13 cellular contexts compared by ENCODE assay signal in genomic region chr13:28489536-28489935, GRCh38. TPM values are rescaled to one million over a fixed set of nuclear protein-coding genes. Genes with fewer than 3 reads are reported as not detected.
DNase-seq lines count a peak whose midpoint lies in the region; ATAC-seq and TF ChIP-seq lines count a peak whose summit lies in the region.
"Had no signal": no experiment of that assay in that cellular context is flagged by ENCODE, and none has a peak within 500 bp of the region (broad histone marks: within the 10 kb centered on the region; RNA-seq: fewer than 3 reads in every experiment).

No MANE protein-coding gene starts in this region.

- 14 to 29% (median 24%) methylated on average over 5 of the region's 5 CpGs for WGBS in psoas muscle, 3 donors
- 45 to 66% methylated on average over 5 of the region's 5 CpGs for WGBS in esophagus squamous epithelium, 2 donors

- intact Hi-C loops in psoas muscle (cut with DNase I) (no loop called here), mucosa of descending colon (cut with DNase I, micrococcal nuclease) (no loop called here), esophagus squamous epithelium (cut with DNase I) (no loop called here)

- DNase-seq in SKM-1 treated with dmso at 0.1 percent for 144 hours (lab: John Stamatoyannopoulos, UW; ENCODE audit: unreplicated experiment) (peak; percentile 37), SKM-1 (lab: John Stamatoyannopoulos, UW; ENCODE audit: unreplicated experiment) (no peak), Kasumi-1 (lab: John Stamatoyannopoulos, UW) (peak; percentile 36 to 46), dermis blood vessel endothelial cell (peak; percentile 64), psoas muscle (no peak), mucosa of descending colon (no peak), esophagus squamous epithelium (lab: John Stamatoyannopoulos, UW) (no peak)
- DNase-seq: activated CD4-positive, alpha-beta T cell treated with anti-CD3 and anti-CD28 coated beads, Interleukin-2, amount 10 ng/mL, durations not matched to agents 24 days and 14 days; activated T-cell treated with anti-CD3 and anti-CD28 coated beads, Interleukin-2, amount 50 U/mL, for 1 hour; NCI-H1105 had no signal

- H3K9me3 ChIP-seq in psoas muscle (no peaks in the 10 kb centered on the region), mucosa of descending colon (no peaks in the 10 kb centered on the region), esophagus squamous epithelium (no peaks in the 10 kb centered on the region)
- H3K9me3 ChIP-seq: A549 had no signal

- no peak for ATAC-seq in psoas muscle
- ATAC-seq in mucosa of descending colon, result no peak
- no peak for ATAC-seq in HG02571 (IDR thresholded peaks at IDR 0.05; ENCODE audit: unreplicated experiment)
- ATAC-seq: A549 had no signal

- H3K36me3 ChIP-seq in psoas muscle (ENCODE audit: insufficient read depth in 1 of 2, low read depth in 1 of 2) (no peaks in the 10 kb centered on the region), mucosa of descending colon (ENCODE audit: low read depth) (no peaks in the 10 kb centered on the region), esophagus squamous epithelium (no peaks in the 10 kb centered on the region)

- peaks cover 3% of the 10 kb centered on the region for H3K4me1 ChIP-seq in psoas muscle
- peaks cover 8% of the 10 kb centered on the region for H3K4me1 ChIP-seq in mucosa of descending colon (ENCODE audit: low read depth)
- H3K4me1 ChIP-seq in esophagus squamous epithelium, result peaks cover 9 to 11% (median 10%) of the 10 kb centered on the region in 3 donors
- H3K4me1 ChIP-seq: A549 had no signal

- no peak for TF ChIP-seq POLR2A in esophagus squamous epithelium (IDR thresholded peaks at IDR 0.05)

- H3K27me3 ChIP-seq in psoas muscle (ENCODE audit: insufficient read depth in 3 of 3, low read length in 2 of 3) (peaks cover 0 to 32% (median 2%) of the 10 kb centered on the region in 3 donors), esophagus squamous epithelium (peaks cover 6 to 84% (median 13%) of the 10 kb centered on the region in 4 donors)

- TF ChIP-seq CTCF in psoas muscle (IDR thresholded peaks at IDR 0.05) (no peak), mucosa of descending colon (IDR thresholded peaks at IDR 0.05) (no peak), esophagus squamous epithelium (IDR thresholded peaks at IDR 0.05) (no peak)

- H3K4me3 ChIP-seq in psoas muscle (peak overlapping the region; percentile 44), mucosa of descending colon (no peak overlapping the region), esophagus squamous epithelium (no peak overlapping the region)
- H3K4me3 ChIP-seq: A549 had no signal

- H3K27ac ChIP-seq in psoas muscle, result no peak overlapping the region
- no peak overlapping the region for H3K27ac ChIP-seq in esophagus squamous epithelium
- H3K27ac ChIP-seq: A549 had no signal

RNA-seq across cellular contexts. Expression of gene FLT1, which starts 5.4 kb away (rescaled TPM):
- 74.7 and 82.9 TPM in 2 replicates for total RNA-seq in dermis blood vessel endothelial cell
- 10 to 100 TPM; 15.6 to 38.6 (median 24.4) TPM for total RNA-seq in psoas muscle
- polyA plus RNA-seq in psoas muscle, result 10 to 100 TPM in 2 of 3 donors, 1 to 10 TPM in 1; 9.0 to 11.2 (median 10.7) TPM
- 1 to 10 TPM; 3.8 to 9.2 (median 4.0) TPM for total RNA-seq in mucosa of descending colon
- 10 to 100 TPM in 1 of 4 donors, 1 to 10 TPM in 3; 2.1 to 16.4 (median 8.9) TPM for total RNA-seq in esophagus squamous epithelium
- total RNA-seq: osteoblast had no signal
- polyA plus RNA-seq: A549 had no signal

Comparison
In these comparisons a context has a peak if more than half of its experiments do, and no peak if none do; other contexts are left out.
1. DNase-seq: peak in SKM-1 treated with dmso at 0.1 percent for 144 hours (single experiment), Kasumi-1 (2 of 2) and dermis blood vessel endothelial cell (single experiment); none in SKM-1 (single experiment), psoas muscle (0 of 2), mucosa of descending colon (0 of 3) and esophagus squamous epithelium (single experiment).